In genomic region chr20:58709703-58710039, GRCh38 we compare ENCODE assay signal across 7 cellular contexts.
"Had no signal": no experiment of that assay in that cellular context is flagged by ENCODE, and none has a peak within 500 bp of the region (broad histone marks: within the 10 kb centered on the region; RNA-seq: fewer than 3 reads in every experiment).

No MANE protein-coding gene starts in this region.

- H3K4me1 Mint-ChIP-seq: T-cell had no signal

- DNase-seq: effector CD8-positive, alpha-beta T cell; small intestine; stimulated activated naive B cell treated with anti-CD40 and anti-IgM and Interleukin-4, amounts not matched to agents 10 μg/mL and 1 μg/mL and 100 μg/mL, for 72 hours; substantia nigra; T1000; trophoblast cell had no signal

- H3K27me3 Mint-ChIP-seq: stimulated activated naive B cell treated with anti-CD40 and anti-IgM and Interleukin-4, amounts not matched to agents 10 μg/mL and 1 μg/mL and 100 μg/mL, for 72 hours; T-cell had no signal

- ATAC-seq: stimulated activated naive B cell treated with anti-CD40 and anti-IgM and Interleukin-4, amounts not matched to agents 10 μg/mL and 1 μg/mL and 100 μg/mL, for 72 hours; T-cell had no signal

- H3K27ac Mint-ChIP-seq: stimulated activated naive B cell treated with anti-CD40 and anti-IgM and Interleukin-4, amounts not matched to agents 10 μg/mL and 1 μg/mL and 100 μg/mL, for 72 hours; T-cell had no signal

- H3K9me3 Mint-ChIP-seq: stimulated activated naive B cell treated with anti-CD40 and anti-IgM and Interleukin-4, amounts not matched to agents 10 μg/mL and 1 μg/mL and 100 μg/mL, for 72 hours; T-cell had no signal

- H3K4me3 Mint-ChIP-seq: stimulated activated naive B cell treated with anti-CD40 and anti-IgM and Interleukin-4, amounts not matched to agents 10 μg/mL and 1 μg/mL and 100 μg/mL, for 72 hours; T-cell had no signal
